9 cellular contexts compared by ENCODE assay signal in the genomic region with DNA sequence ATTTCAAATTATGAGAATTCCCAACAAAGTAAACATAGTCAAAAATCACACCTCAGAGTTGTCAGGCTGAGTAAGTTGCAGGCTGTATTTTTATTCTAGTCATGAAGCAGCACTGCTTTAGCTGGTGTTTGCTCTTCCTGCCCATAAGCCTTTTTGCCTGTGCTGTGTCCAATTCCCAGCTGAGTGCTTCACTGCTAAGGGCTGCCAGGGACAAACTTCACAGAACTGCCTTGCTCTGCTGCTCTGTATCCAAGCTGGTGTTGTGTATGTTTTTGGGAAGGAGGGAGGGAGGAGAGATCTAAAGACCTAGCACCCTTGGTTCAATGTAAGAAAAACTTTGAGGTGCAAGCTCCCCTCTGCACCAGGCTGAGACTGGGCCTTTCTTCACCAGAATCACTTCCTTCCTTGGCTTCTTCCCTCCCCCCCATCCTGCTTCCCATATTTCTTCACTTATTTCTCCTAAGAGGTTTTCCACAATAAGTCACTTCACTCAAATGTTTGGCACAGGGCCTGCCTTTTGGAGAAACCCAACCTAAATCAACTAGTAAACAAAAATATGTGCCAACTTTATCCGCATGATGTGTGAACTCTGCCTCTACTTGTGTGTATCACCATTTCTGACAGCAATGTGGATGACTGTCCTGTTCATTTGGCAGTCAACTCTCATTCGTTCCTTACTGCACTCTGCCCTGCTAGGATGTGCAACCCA.
DNase-seq lines count a peak whose midpoint lies in the region; ATAC-seq, FAIRE-seq and TF ChIP-seq lines count a peak whose summit lies in the region.
"Had no signal": no experiment of that assay in that cellular context is flagged by ENCODE, and none has a peak within 500 bp of the region (broad histone marks: within the 10 kb centered on the region; RNA-seq: fewer than 3 reads in every experiment).

No MANE protein-coding gene starts in this region.

- no peak overlapping the region for H3K9ac ChIP-seq in kidney (ENCODE audit: low read length in 2 of 2)

- H3K4me3 Mint-ChIP-seq in mesothelial cell of epicardium (no peak overlapping the region), type B pancreatic cell (no peak overlapping the region)

- intact Hi-C loops in kidney (cut with DNase I), result loop anchor here (10.0 kb wide), 1 partner anchor 154 kb away; the partner anchor contains the start of gene TBL1XR1

- peak; percentile 50 for DNase-seq in AG20443 (ENCODE audit: low spot score)
- peak in 23 of 61 donors; percentile 1 to 61 (median 12) for DNase-seq in caudate nucleus (lab: John Stamatoyannopoulos, UW)
- DNase-seq in mesothelial cell of epicardium (ENCODE audit: low spot score in 2 of 2, unreplicated experiment in 2 of 2), result no peak
- no peak for DNase-seq in superior temporal gyrus (ENCODE audit: extremely low spot score)
- DNase-seq in GOT3 (lab: John Stamatoyannopoulos, UW), result no peak
- no peak for DNase-seq in type B pancreatic cell (ENCODE audit: extremely low spot score, unreplicated experiment)
- DNase-seq in kidney, result no peak
- DNase-seq: NCI-H82 had no signal

- ATAC-seq in HG02588 (IDR thresholded peaks at IDR 0.05; ENCODE audit: unreplicated experiment), result peak; percentile 6

- H3K27me3 Mint-ChIP-seq in mesothelial cell of epicardium (ENCODE audit: low read depth) (no peaks in the 10 kb centered on the region), type B pancreatic cell (no peaks in the 10 kb centered on the region)

- peaks cover 9% of the 10 kb centered on the region for H3K4me1 Mint-ChIP-seq in mesothelial cell of epicardium
- peaks cover 14% of the 10 kb centered on the region for H3K4me1 Mint-ChIP-seq in type B pancreatic cell (ENCODE audit: unreplicated experiment)

- H3K9me3 Mint-ChIP-seq in mesothelial cell of epicardium (peaks cover 19% of the 10 kb centered on the region), type B pancreatic cell (no peaks in the 10 kb centered on the region)

- H3K36me3 Mint-ChIP-seq in mesothelial cell of epicardium, result peaks cover 68% of the 10 kb centered on the region
- peaks cover 67% of the 10 kb centered on the region for H3K36me3 Mint-ChIP-seq in type B pancreatic cell

- H3K4me3 ChIP-seq in kidney (ENCODE audit: low read length in 2 of 2), result no peak overlapping the region

- H3K27ac Mint-ChIP-seq in mesothelial cell of epicardium (peak overlapping the region; percentile 33), type B pancreatic cell (no peak overlapping the region)

- H3K27ac ChIP-seq in caudate nucleus (ENCODE audit: low read depth, low read length) (peak overlapping the region; percentile 4), kidney (ENCODE audit: low read depth in 2 of 2, low read length in 2 of 2) (no peak overlapping the region)

- H3K9me3 ChIP-seq in kidney (ENCODE audit: control insufficient read depth in 1 of 2, low read length in 2 of 2), result no peaks in the 10 kb centered on the region

- H3K4me1 ChIP-seq in kidney (ENCODE audit: control insufficient read depth in 1 of 2, insufficient read depth in 1 of 2, low read depth in 1 of 2, low read length in 2 of 2), result peaks cover 0 to 2% of the 10 kb centered on the region in 2 donors

- TF ChIP-seq CTCF in mesothelial cell of epicardium (IDR thresholded peaks at IDR 0.05; ENCODE audit: unreplicated experiment), result no peak
- no peak for TF ChIP-seq CTCF in type B pancreatic cell (conservative IDR thresholded peaks at IDR 0.05)
- no peak for TF ChIP-seq CTCF in kidney (IDR thresholded peaks at IDR 0.05; ENCODE audit: borderline replicate concordance, extremely low read depth, insufficient read depth)

- no peak for FAIRE-seq in kidney (lab: Jason Lieb, UNC)

- peaks cover 15 to 27% of the 10 kb centered on the region in 2 donors for H3K36me3 ChIP-seq in kidney (ENCODE audit: control insufficient read depth in 1 of 2, insufficient read depth in 2 of 2, low read length in 2 of 2)
